Comparison of ENCODE assay signal across 8 cellular contexts in genomic region chr19:46546194-46546896, GRCh38. TPM values are rescaled to one million over a fixed set of nuclear protein-coding genes. Genes with fewer than 3 reads are reported as not detected.
DNase-seq lines count a peak whose midpoint lies in the region; ATAC-seq and TF ChIP-seq lines count a peak whose summit lies in the region.

No MANE protein-coding gene starts in this region.

- H3K27me3 Mint-ChIP-seq in activated naive CD4-positive, alpha-beta T cell treated with anti-CD3 and anti-CD28 coated beads for 36 hours (ENCODE audit: low read depth) = no peaks in the 10 kb centered on the region
- H3K27me3 Mint-ChIP-seq in progenitor cell of endocrine pancreas = no peaks in the 10 kb centered on the region

- no peak overlapping the region for H3K4me3 ChIP-seq in SJCRH30
- no peak overlapping the region for H3K4me3 ChIP-seq in tibial artery

- CTCF ChIA-PET in activated naive CD4-positive, alpha-beta T cell treated with anti-CD3 and anti-CD28 coated beads for 36 hours (lab: Charles Lee) = interaction anchor here (0.7 to 10.8 kb wide), 10 partner anchors 8 to 151 kb away, joined by 3 to 203 read pairs (median 4); partner anchors contain the start of gene DACT3

- intact Hi-C loops in activated naive CD4-positive, alpha-beta T cell treated with anti-CD3 and anti-CD28 coated beads for 36 hours (cut with micrococcal nuclease) = no loop called here
- intact Hi-C loops in tibial artery (cut with DNase I; ENCODE audit: low total_unique reads) = no loop called here

- H3K27ac ChIP-seq in SJCRH30 (no peak overlapping the region), tibial artery (no peak overlapping the region)

- H3K27ac Mint-ChIP-seq in activated naive CD4-positive, alpha-beta T cell treated with anti-CD3 and anti-CD28 coated beads for 36 hours = no peak overlapping the region
- peak overlapping the region; percentile 59 for H3K27ac Mint-ChIP-seq in progenitor cell of endocrine pancreas

- DNase-seq in activated naive CD4-positive, alpha-beta T cell treated with anti-CD3 and anti-CD28 coated beads for 36 hours = peak; percentile 66
- DNase-seq in activated naive CD4-positive, alpha-beta T cell (lab: John Stamatoyannopoulos, UW) = no peak
- DNase-seq in SJCRH30 (peak; percentile 21 to 40), glomerular visceral epithelial cell (ENCODE audit: extremely low spot score) (peak; percentile 20), progenitor cell of endocrine pancreas (ENCODE audit: low spot score, unreplicated experiment) (no peak), tibial artery (no peak)

- peaks cover 12% of the 10 kb centered on the region for H3K9me3 Mint-ChIP-seq in activated naive CD4-positive, alpha-beta T cell treated with anti-CD3 and anti-CD28 coated beads for 36 hours
- H3K9me3 Mint-ChIP-seq in progenitor cell of endocrine pancreas (ENCODE audit: low read depth) = peaks cover 13% of the 10 kb centered on the region

- TF ChIP-seq CTCF in progenitor cell of endocrine pancreas (IDR thresholded peaks at IDR 0.05; ENCODE audit: unreplicated experiment) (no peak), tibial artery (IDR thresholded peaks at IDR 0.05) (no peak)

- H3K27me3 ChIP-seq in SJCRH30 = no peaks in the 10 kb centered on the region
- no peaks in the 10 kb centered on the region for H3K27me3 ChIP-seq in tibial artery

- H3K36me3 Mint-ChIP-seq in activated naive CD4-positive, alpha-beta T cell treated with anti-CD3 and anti-CD28 coated beads for 36 hours (ENCODE audit: low read depth) = peaks cover 3% of the 10 kb centered on the region
- no peaks in the 10 kb centered on the region for H3K36me3 Mint-ChIP-seq in progenitor cell of endocrine pancreas (ENCODE audit: insufficient read depth)

- H3K4me1 ChIP-seq in SJCRH30 = no peaks in the 10 kb centered on the region
- H3K4me1 ChIP-seq in tibial artery = no peaks in the 10 kb centered on the region

- H3K4me3 Mint-ChIP-seq in activated naive CD4-positive, alpha-beta T cell treated with anti-CD3 and anti-CD28 coated beads for 36 hours = no peak overlapping the region
- peak overlapping the region; percentile 67 for H3K4me3 Mint-ChIP-seq in progenitor cell of endocrine pancreas (ENCODE audit: low read depth)

- H3K9me3 ChIP-seq in SJCRH30 (replicated peaks) (peaks cover 18% of the 10 kb centered on the region; the same call in 1 of the 2 replicates), tibial artery (peaks cover 0 to 12% (median 6%) of the 10 kb centered on the region in 3 donors)

- H3K4me1 Mint-ChIP-seq in activated naive CD4-positive, alpha-beta T cell treated with anti-CD3 and anti-CD28 coated beads for 36 hours (ENCODE audit: low read depth) = peaks cover 6% of the 10 kb centered on the region
- peaks cover 2% of the 10 kb centered on the region for H3K4me1 Mint-ChIP-seq in progenitor cell of endocrine pancreas (ENCODE audit: low read depth)

- ATAC-seq in GM21447 (IDR thresholded peaks at IDR 0.05; ENCODE audit: unreplicated experiment) = no peak
- ATAC-seq in GM18868 (IDR thresholded peaks at IDR 0.05; ENCODE audit: unreplicated experiment) = no peak

- H3K36me3 ChIP-seq in SJCRH30 (no peaks in the 10 kb centered on the region), tibial artery (no peaks in the 10 kb centered on the region)

RNA-seq across cellular contexts. Expression of gene PNMA8B, which starts 50.7 kb away (rescaled TPM):
- under 1 TPM; 0.35 to 0.52 TPM for total RNA-seq in activated naive CD4-positive, alpha-beta T cell treated with anti-CD3 and anti-CD28 coated beads for 36 hours
- 0.04 TPM in 1 of 2 replicates, not detected in the other for total RNA-seq in SJCRH30 (2014; rRNA removed; shearing (Covaris generic))
- 1.8 and 2.1 TPM in 2 replicates for total RNA-seq in progenitor cell of endocrine pancreas

RNA-seq across cellular contexts. Expression of gene CALM3, which starts 54.8 kb away (rescaled TPM):
- 100 to 1,000 TPM; 482 to 500 TPM for total RNA-seq in activated naive CD4-positive, alpha-beta T cell treated with anti-CD3 and anti-CD28 coated beads for 36 hours
- total RNA-seq in SJCRH30 (2014; rRNA removed; shearing (Covaris generic)) = 239 and 247 TPM in 2 replicates
- 387 and 399 TPM in 2 replicates for total RNA-seq in progenitor cell of endocrine pancreas

Comparison
In these comparisons a context has a peak if more than half of its experiments do, and no peak if none do; other contexts are left out.
1. DNase-seq: peak in activated naive CD4-positive, alpha-beta T cell treated with anti-CD3 and anti-CD28 coated beads for 36 hours (single experiment), SJCRH30 (2 of 2) and glomerular visceral epithelial cell (single experiment); none in activated naive CD4-positive, alpha-beta T cell (0 of 4), progenitor cell of endocrine pancreas (single experiment) and tibial artery (0 of 2).